Comparison of ENCODE assay signal across 9 cellular contexts in the genomic region with DNA sequence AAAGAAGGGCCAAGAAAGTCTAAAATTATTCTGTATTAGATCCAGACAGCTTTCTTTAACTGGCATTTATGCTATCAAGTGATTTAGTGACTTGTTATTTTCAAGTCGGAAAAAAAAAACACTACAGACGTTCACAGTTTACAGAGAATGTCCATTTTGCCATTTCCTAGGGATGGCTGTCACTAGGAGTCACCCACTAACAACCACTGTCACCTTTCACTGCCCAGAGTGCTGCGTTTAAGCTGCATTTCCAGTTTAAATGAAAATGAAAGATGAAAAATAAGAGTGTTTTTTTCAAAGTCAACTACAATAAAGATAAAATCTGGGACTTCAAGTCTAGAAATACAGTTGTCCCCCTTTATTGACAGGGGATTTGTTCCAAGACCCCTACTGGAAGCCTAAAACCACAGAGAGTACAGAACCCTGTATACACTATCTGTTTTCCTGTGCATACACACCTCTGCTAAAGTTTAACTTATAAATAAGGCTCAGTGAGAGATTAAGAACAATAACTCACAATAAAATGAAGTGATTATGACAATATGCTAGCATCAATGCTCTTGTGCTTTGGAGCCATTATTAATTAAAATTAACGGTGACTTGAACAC.
DNase-seq lines count a peak whose midpoint lies in the region; ATAC-seq and TF ChIP-seq lines count a peak whose summit lies in the region.
"Had no signal": no experiment of that assay in that cellular context is flagged by ENCODE, and none has a peak within 500 bp of the region (broad histone marks: within the 10 kb centered on the region; RNA-seq: fewer than 3 reads in every experiment).

No MANE protein-coding gene starts in this region.

- H3K4me3 ChIP-seq in GM23338 = no peak overlapping the region

- no peaks in the 10 kb centered on the region for H4K20me1 ChIP-seq in GM23338 (replicated peaks; ENCODE audit: insufficient read depth)

- H3K4me2 ChIP-seq in GM23338 = no peak overlapping the region

- H3K27me3 Mint-ChIP-seq in activated T-helper 2 cell treated with anti-CD3 and anti-CD28 coated beads, Interferon-gamma antibody, Interleukin-2, Interleukin-4, amounts not matched to agents 10 μg/mL and 5 μg/mL and 100 μg/mL, durations not matched to agents 14 hours and 24 hours and 36 hours (ENCODE audit: low read depth) = peaks cover 5% of the 10 kb centered on the region
- no peaks in the 10 kb centered on the region for H3K27me3 Mint-ChIP-seq in osteocyte (ENCODE audit: unreplicated experiment)
- peaks cover 1% of the 10 kb centered on the region for H3K27me3 Mint-ChIP-seq in GM23338 (ENCODE audit: insufficient read depth, low read depth, poor library complexity)

- H3K36me3 ChIP-seq in GM23338 (ENCODE audit: insufficient read depth) = no peaks in the 10 kb centered on the region

- H3K36me3 Mint-ChIP-seq in activated T-helper 2 cell treated with anti-CD3 and anti-CD28 coated beads, Interferon-gamma antibody, Interleukin-2, Interleukin-4, amounts not matched to agents 10 μg/mL and 5 μg/mL and 100 μg/mL, durations not matched to agents 14 hours and 24 hours and 36 hours (ENCODE audit: low read depth) = no peaks in the 10 kb centered on the region
- no peaks in the 10 kb centered on the region for H3K36me3 Mint-ChIP-seq in osteocyte (ENCODE audit: unreplicated experiment)
- H3K36me3 Mint-ChIP-seq in GM23338 (ENCODE audit: low read depth) = no peaks in the 10 kb centered on the region

- peaks cover 10% of the 10 kb centered on the region for H3K4me1 ChIP-seq in GM23338 (ENCODE audit: insufficient read depth)

- no peaks in the 10 kb centered on the region for H3K27me3 ChIP-seq in GM23338 (ENCODE audit: insufficient read depth)

- ATAC-seq in GM19035 (IDR thresholded peaks at IDR 0.05; ENCODE audit: unreplicated experiment) = peak; percentile 21
- peak; percentile 19 for ATAC-seq in HG02763 (IDR thresholded peaks at IDR 0.05; ENCODE audit: unreplicated experiment)
- no peak for ATAC-seq in HG02571 (IDR thresholded peaks at IDR 0.05; ENCODE audit: unreplicated experiment)
- ATAC-seq in GM23338 = no peak
- ATAC-seq: left colon had no signal

- no peak for DNase-seq in activated T-helper 2 cell treated with anti-CD3 and anti-CD28 coated beads, Interferon-gamma antibody, Interleukin-2, Interleukin-4, amounts not matched to agents 10 μg/mL and 5 μg/mL and 100 μg/mL, durations not matched to agents 14 hours and 24 hours and 36 hours (ENCODE audit: low spot score)
- DNase-seq in osteocyte (ENCODE audit: extremely low spot score, unreplicated experiment) (no peak), COR-L47 (lab: John Stamatoyannopoulos, UW) (no peak), GM23338 (ENCODE audit: low spot score) (no peak)
- no peak for DNase-seq in stimulated activated CD4-positive, alpha-beta T cell treated with anti-CD3 and anti-CD28 coated beads, Interleukin-4, amount 100 ng/mL, for 1 hour

- no peak overlapping the region for H3K27ac ChIP-seq in GM23338 (ENCODE audit: low read depth)

- intact Hi-C loops in activated T-helper 2 cell treated with anti-CD3 and anti-CD28 coated beads, Interferon-gamma antibody, Interleukin-2, Interleukin-4, amounts not matched to agents 10 μg/mL and 5 μg/mL and 100 μg/mL, durations not matched to agents 14 hours and 24 hours and 36 hours (cut with micrococcal nuclease) = loop anchor here (5.0 kb wide), 1 partner anchor 56 kb away; no protein-coding TSS in a partner anchor

- H3K9me2 ChIP-seq in GM23338 (ENCODE audit: insufficient read depth) = no peaks in the 10 kb centered on the region

- peak overlapping the region; percentile 37 for H3K4me3 Mint-ChIP-seq in activated T-helper 2 cell treated with anti-CD3 and anti-CD28 coated beads, Interferon-gamma antibody, Interleukin-2, Interleukin-4, amounts not matched to agents 10 μg/mL and 5 μg/mL and 100 μg/mL, durations not matched to agents 14 hours and 24 hours and 36 hours (ENCODE audit: low read depth)
- peak overlapping the region; percentile 67 for H3K4me3 Mint-ChIP-seq in osteocyte (ENCODE audit: unreplicated experiment)
- no peak overlapping the region for H3K4me3 Mint-ChIP-seq in GM23338

- H3F3A ChIP-seq in GM23338 (replicated peaks; ENCODE audit: low read depth) = no peaks in the 10 kb centered on the region

- H3K27ac Mint-ChIP-seq in activated T-helper 2 cell treated with anti-CD3 and anti-CD28 coated beads, Interferon-gamma antibody, Interleukin-2, Interleukin-4, amounts not matched to agents 10 μg/mL and 5 μg/mL and 100 μg/mL, durations not matched to agents 14 hours and 24 hours and 36 hours = no peak overlapping the region
- peak overlapping the region; percentile 95 for H3K27ac Mint-ChIP-seq in osteocyte (ENCODE audit: unreplicated experiment)
- H3K27ac Mint-ChIP-seq in GM23338 = no peak overlapping the region

- H3K4me1 Mint-ChIP-seq in activated T-helper 2 cell treated with anti-CD3 and anti-CD28 coated beads, Interferon-gamma antibody, Interleukin-2, Interleukin-4, amounts not matched to agents 10 μg/mL and 5 μg/mL and 100 μg/mL, durations not matched to agents 14 hours and 24 hours and 36 hours (ENCODE audit: low read depth) = peaks cover 48% of the 10 kb centered on the region
- H3K4me1 Mint-ChIP-seq in osteocyte (ENCODE audit: unreplicated experiment) (peaks cover 66% of the 10 kb centered on the region), GM23338 (peaks cover 21% of the 10 kb centered on the region)

- no peaks in the 10 kb centered on the region for H3K79me2 ChIP-seq in GM23338 (replicated peaks; ENCODE audit: insufficient read depth)

- no peak overlapping the region for H2AFZ ChIP-seq in GM23338

- no peaks in the 10 kb centered on the region for H3K9me3 Mint-ChIP-seq in activated T-helper 2 cell treated with anti-CD3 and anti-CD28 coated beads, Interferon-gamma antibody, Interleukin-2, Interleukin-4, amounts not matched to agents 10 μg/mL and 5 μg/mL and 100 μg/mL, durations not matched to agents 14 hours and 24 hours and 36 hours
- peaks cover 4% of the 10 kb centered on the region for H3K9me3 Mint-ChIP-seq in osteocyte (ENCODE audit: unreplicated experiment)
- no peaks in the 10 kb centered on the region for H3K9me3 Mint-ChIP-seq in GM23338

- no peak for TF ChIP-seq CTCF in osteocyte (IDR thresholded peaks at IDR 0.05)
- TF ChIP-seq CTCF in GM23338 (conservative IDR thresholded peaks at IDR 0.05; ENCODE audit: low read depth in 2 of 2) = no peak

TF ChIP-seq in GM23338, 12 proteins besides CTCF, POLR2A, EP300 and RAD21:
- TF ChIP-seq STAT1 (IDR thresholded peaks at IDR 0.05; ENCODE audit: unreplicated experiment) = no peak
- no peak for TF ChIP-seq EZH2 (IDR thresholded peaks at IDR 0.05; ENCODE audit: low read depth, unreplicated experiment)
- TF ChIP-seq, protein P1, sequence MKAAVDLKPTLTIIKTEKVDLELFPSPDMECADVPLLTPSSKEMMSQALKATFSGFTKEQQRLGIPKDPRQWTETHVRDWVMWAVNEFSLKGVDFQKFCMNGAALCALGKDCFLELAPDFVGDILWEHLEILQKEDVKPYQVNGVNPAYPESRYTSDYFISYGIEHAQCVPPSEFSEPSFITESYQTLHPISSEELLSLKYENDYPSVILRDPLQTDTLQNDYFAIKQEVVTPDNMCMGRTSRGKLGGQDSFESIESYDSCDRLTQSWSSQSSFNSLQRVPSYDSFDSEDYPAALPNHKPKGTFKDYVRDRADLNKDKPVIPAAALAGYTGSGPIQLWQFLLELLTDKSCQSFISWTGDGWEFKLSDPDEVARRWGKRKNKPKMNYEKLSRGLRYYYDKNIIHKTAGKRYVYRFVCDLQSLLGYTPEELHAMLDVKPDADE (IDR thresholded peaks at IDR 0.05) = no peak
- no peak for TF ChIP-seq JUNB (IDR thresholded peaks at IDR 0.05; ENCODE audit: unreplicated experiment)
TF ChIP-seq in GM23338: peak in this region for 0.

Comparison
In these comparisons a context has a peak if more than half of its experiments do, and no peak if none do; other contexts are left out.
1. ATAC-seq: peak in GM19035 (single experiment) and HG02763 (single experiment); none in HG02571 (single experiment) and GM23338 (single experiment).